9 cellular contexts compared by ENCODE assay signal in genomic region chr1:23421752-23422312, GRCh38. TPM values are rescaled to one million over a fixed set of nuclear protein-coding genes. Genes with fewer than 3 reads are reported as not detected.
DNase-seq lines count a peak whose midpoint lies in the region; TF ChIP-seq lines count a peak whose summit lies in the region.
"Had no signal": no experiment of that assay in that cellular context is flagged by ENCODE, and none has a peak within 500 bp of the region (broad histone marks: within the 10 kb centered on the region; RNA-seq: fewer than 3 reads in every experiment).

No MANE protein-coding gene starts in this region.

- no peaks in the 10 kb centered on the region for H3K36me3 Mint-ChIP-seq in activated CD4-positive, alpha-beta memory T cell treated with anti-CD3 and anti-CD28 coated beads, Interleukin-2, amount 10 ng/mL, durations not matched to agents 7 days and 5 days (ENCODE audit: low read depth)

- H3K9me3 Mint-ChIP-seq in activated CD4-positive, alpha-beta memory T cell treated with anti-CD3 and anti-CD28 coated beads, Interleukin-2, amount 10 ng/mL, durations not matched to agents 7 days and 5 days, result no peaks in the 10 kb centered on the region
- H3K9me3 Mint-ChIP-seq: stimulated activated naive CD8-positive, alpha-beta T cell treated with anti-CD3 and anti-CD28 coated beads, Interleukin-15, Interleukin-2, amounts not matched to agents 100 ng/mL and 50 ng/mL, for 24 hours had no signal

- POLR2A ChIA-PET in activated CD4-positive, alpha-beta memory T cell treated with anti-CD3 and anti-CD28 coated beads, Interleukin-2, amount 10 ng/mL, durations not matched to agents 7 days and 5 days (lab: Charles Lee), result interaction anchor here (0.7 to 1.3 kb wide), 6 partner anchors 59 to 768 kb away, joined by 3 to 5 read pairs (median 4); partner anchors contain the start of genes ASAP3 and HNRNPR
- POLR2A ChIA-PET in A673 (lab: Charles Lee; ENCODE audit: low non-redundant PET), result interaction anchor here (0.5 kb wide), 1 partner anchor 814 kb away, joined by 4 read pairs; no protein-coding TSS in a partner anchor

- TF ChIP-seq CTCF in cardiac muscle cell (IDR thresholded peaks at IDR 0.05; ENCODE audit: low read depth, low read length) (peak; percentile 30), A673 (conservative IDR thresholded peaks at IDR 0.05; ENCODE audit: low read depth, low read length) (no peak)

- DNase-seq in GM04504 (ENCODE audit: low read depth) (peak; percentile 54), cardiac muscle cell (ENCODE audit: low read depth in 1 of 2, low spot score in 1 of 2) (peak in 1 of 2 donors; percentile 74), NCI-H345 (lab: John Stamatoyannopoulos, UW) (no peak), A673 (ENCODE audit: low spot score) (no peak), glomerular visceral epithelial cell (ENCODE audit: extremely low spot score) (no peak), GF-D8 (lab: John Stamatoyannopoulos, UW) (no peak)
- DNase-seq in activated CD4-positive, alpha-beta memory T cell treated with anti-CD3 and anti-CD28 coated beads, Interleukin-2, amount 10 ng/mL, durations not matched to agents 7 days and 5 days, result no peak

- H3K27me3 Mint-ChIP-seq in activated CD4-positive, alpha-beta memory T cell treated with anti-CD3 and anti-CD28 coated beads, Interleukin-2, amount 10 ng/mL, durations not matched to agents 7 days and 5 days, result peaks cover 43% of the 10 kb centered on the region

- H3K4me3 ChIP-seq in cardiac muscle cell (peak overlapping the region; percentile 2), skeletal muscle tissue (ENCODE audit: low read length in 3 of 3) (peak overlapping the region; percentile 81 to 86 (median 81)), A673 (ENCODE audit: low read depth, low read length, poor library complexity, severe bottlenecking) (no peak overlapping the region)

- peaks cover 33% of the 10 kb centered on the region for H3K4me1 Mint-ChIP-seq in activated CD4-positive, alpha-beta memory T cell treated with anti-CD3 and anti-CD28 coated beads, Interleukin-2, amount 10 ng/mL, durations not matched to agents 7 days and 5 days

- H3K4me3 Mint-ChIP-seq in activated CD4-positive, alpha-beta memory T cell treated with anti-CD3 and anti-CD28 coated beads, Interleukin-2, amount 10 ng/mL, durations not matched to agents 7 days and 5 days, result no peak overlapping the region
- H3K4me3 Mint-ChIP-seq: stimulated activated naive CD8-positive, alpha-beta T cell treated with anti-CD3 and anti-CD28 coated beads, Interleukin-15, Interleukin-2, amounts not matched to agents 100 ng/mL and 50 ng/mL, for 24 hours had no signal

- no TSS peak for BruUV-seq in A673 (replicated peaks; lab: Mats Ljungman, UMichigan)

- H3K9me3 ChIP-seq in cardiac muscle cell (ENCODE audit: low read depth) (no peaks in the 10 kb centered on the region), skeletal muscle tissue (ENCODE audit: control insufficient read depth in 3 of 3, low read length in 3 of 3) (no peaks in the 10 kb centered on the region), A673 (ENCODE audit: low read depth, low read length, poor library complexity, severe bottlenecking) (no peaks in the 10 kb centered on the region)

- H3K27ac ChIP-seq in cardiac muscle cell (peak overlapping the region; percentile 95), skeletal muscle tissue (ENCODE audit: low read depth, low read length) (peak overlapping the region; percentile 83), A673 (ENCODE audit: low read depth, low read length, poor library complexity, severe bottlenecking) (no peak overlapping the region)

- peak overlapping the region; percentile 0 to 95 (median 18) for H3K9ac ChIP-seq in skeletal muscle tissue (ENCODE audit: low read depth in 1 of 3, low read length in 3 of 3)

- H3K36me3 ChIP-seq in cardiac muscle cell (peaks cover 1% of the 10 kb centered on the region), skeletal muscle tissue (ENCODE audit: control insufficient read depth in 3 of 3, insufficient read depth in 3 of 3, low read length in 3 of 3) (peaks cover 7 to 19% (median 8%) of the 10 kb centered on the region in 3 donors), A673 (ENCODE audit: insufficient read depth, low read length, poor library complexity, severe bottlenecking) (no peaks in the 10 kb centered on the region)

- H3K4me1 ChIP-seq in cardiac muscle cell (ENCODE audit: low read depth) (peaks cover 54% of the 10 kb centered on the region), skeletal muscle tissue (ENCODE audit: control insufficient read depth in 3 of 3, insufficient read depth in 3 of 3, low read length in 3 of 3) (peaks cover 48 to 86% (median 62%) of the 10 kb centered on the region in 3 donors), A673 (ENCODE audit: insufficient read depth, low read length, poor library complexity, severe bottlenecking) (peaks cover 9% of the 10 kb centered on the region)

- CTCF ChIA-PET in activated CD4-positive, alpha-beta memory T cell treated with anti-CD3 and anti-CD28 coated beads, Interleukin-2, amount 10 ng/mL, durations not matched to agents 7 days and 5 days (lab: Charles Lee), result interaction anchor here (0.6 to 1.5 kb wide), 6 partner anchors 10 to 215 kb away, joined by 3 to 11 read pairs (median 3); no protein-coding TSS in a partner anchor
- CTCF ChIA-PET in A673 (lab: Charles Lee), result interaction anchor here (0.5 to 1.1 kb wide), 2 partner anchors 18 to 182 kb away, joined by 3 to 4 read pairs; no protein-coding TSS in a partner anchor

- intact Hi-C loops in A673 (cut with micrococcal nuclease; ENCODE audit: unreplicated experiment), result no loop called here

- H3K27ac Mint-ChIP-seq in activated CD4-positive, alpha-beta memory T cell treated with anti-CD3 and anti-CD28 coated beads, Interleukin-2, amount 10 ng/mL, durations not matched to agents 7 days and 5 days, result peak overlapping the region; percentile 36
- H3K27ac Mint-ChIP-seq: stimulated activated naive CD8-positive, alpha-beta T cell treated with anti-CD3 and anti-CD28 coated beads, Interleukin-15, Interleukin-2, amounts not matched to agents 100 ng/mL and 50 ng/mL, for 24 hours had no signal

- no peaks in the 10 kb centered on the region for H3K27me3 ChIP-seq in cardiac muscle cell
- no peaks in the 10 kb centered on the region for H3K27me3 ChIP-seq in skeletal muscle tissue (ENCODE audit: control insufficient read depth in 3 of 3, insufficient read depth in 3 of 3, low read length in 3 of 3)
- H3K27me3 ChIP-seq in A673 (replicated peaks; ENCODE audit: insufficient read depth, low read depth, low read length, poor library complexity), result no peaks in the 10 kb centered on the region

RNA-seq across cellular contexts. Expression of gene TCEA3, which starts 2.7 kb away (rescaled TPM):
- total RNA-seq in activated CD4-positive, alpha-beta memory T cell treated with anti-CD3 and anti-CD28 coated beads, Interleukin-2, amount 10 ng/mL, durations not matched to agents 7 days and 5 days, result 1 to 10 TPM; 1.2 to 1.7 TPM
- total RNA-seq in cardiac muscle cell (150 and 203 TPM in 2 replicates), skeletal muscle tissue (314 TPM), A673 (2021) (0.76 and 0.99 TPM in 2 replicates)
- 174 and 198 TPM in 2 replicates for polyA plus RNA-seq in cardiac muscle cell

RNA-seq across cellular contexts. Expression of gene ZNF436, which starts 52.2 kb away (rescaled TPM):
- total RNA-seq in activated CD4-positive, alpha-beta memory T cell treated with anti-CD3 and anti-CD28 coated beads, Interleukin-2, amount 10 ng/mL, durations not matched to agents 7 days and 5 days, result 1 to 10 TPM; 6.1 to 6.8 TPM
- total RNA-seq in cardiac muscle cell, result 46.3 and 52.1 TPM in 2 replicates
- 25.3 and 32.2 TPM in 2 replicates for polyA plus RNA-seq in cardiac muscle cell
- 67.3 TPM for total RNA-seq in skeletal muscle tissue
- total RNA-seq in A673 (2021), result 13.7 and 14.8 TPM in 2 replicates

Comparison
In these comparisons a context has a peak if more than half of its experiments do, and no peak if none do; other contexts are left out.
1. RNA of gene TCEA3, which starts 2.7 kb away (total RNA-seq): 314 TPM in skeletal muscle tissue (single experiment) and 150 to 203 TPM in cardiac muscle cell; 1.2 to 1.7 TPM in activated CD4-positive, alpha-beta memory T cell treated with anti-CD3 and anti-CD28 coated beads, Interleukin-2, amount 10 ng/mL, durations not matched to agents 7 days and 5 days and 0.76 to 0.99 TPM in A673; every median in the first group is over 10 times any median in the second.